ENCODE assay signal across 1 cellular context in the genomic region with DNA sequence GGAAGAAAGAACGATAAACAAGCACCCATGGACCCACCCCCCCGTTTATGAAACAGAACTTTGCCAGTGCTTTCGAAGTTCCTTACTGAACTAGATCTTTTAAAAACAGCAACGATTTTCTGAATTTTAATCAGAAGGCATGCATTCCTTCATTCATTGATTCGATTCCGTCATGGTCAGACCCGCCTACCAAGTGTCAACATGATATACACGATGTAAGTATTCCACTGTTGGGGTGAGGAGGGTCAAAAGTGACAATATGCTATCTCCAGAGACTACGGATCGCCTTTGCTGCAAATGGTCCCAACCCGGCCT.
TF ChIP-seq lines count a peak whose summit lies in the region.

No MANE protein-coding gene starts in this region.

TF ChIP-seq in H1, 55 proteins besides CTCF, POLR2A, EP300 and RAD21 (continued from another document):
- TF ChIP-seq E2F6 (IDR thresholded peaks at IDR 0.05) (no peak), CBX5 (IDR thresholded peaks at IDR 0.05; ENCODE audit: low read depth, low read length) (no peak), TCF12 (IDR thresholded peaks at IDR 0.05; ENCODE audit: low read depth, low read length) (no peak), SUZ12 (IDR thresholded peaks at IDR 0.05; ENCODE audit: low read length) (no peak), GABPA (IDR thresholded peaks at IDR 0.05; ENCODE audit: borderline replicate concordance, insufficient read depth, low read length) (no peak), ZNF274 (IDR thresholded peaks at IDR 0.05; ENCODE audit: borderline replicate concordance, extremely low read depth, low read length) (no peak), NRF1 (IDR thresholded peaks at IDR 0.05; ENCODE audit: low read depth, low read length) (no peak), SRF (IDR thresholded peaks at IDR 0.05; ENCODE audit: low read depth, low read length) (no peak)
- TF ChIP-seq, protein P1, sequence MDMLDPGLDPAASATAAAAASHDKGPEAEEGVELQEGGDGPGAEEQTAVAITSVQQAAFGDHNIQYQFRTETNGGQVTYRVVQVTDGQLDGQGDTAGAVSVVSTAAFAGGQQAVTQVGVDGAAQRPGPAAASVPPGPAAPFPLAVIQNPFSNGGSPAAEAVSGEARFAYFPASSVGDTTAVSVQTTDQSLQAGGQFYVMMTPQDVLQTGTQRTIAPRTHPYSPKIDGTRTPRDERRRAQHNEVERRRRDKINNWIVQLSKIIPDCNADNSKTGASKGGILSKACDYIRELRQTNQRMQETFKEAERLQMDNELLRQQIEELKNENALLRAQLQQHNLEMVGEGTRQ (IDR thresholded peaks at IDR 0.05; ENCODE audit: low read length): no peak
TF ChIP-seq in H1: peak in this region for 0.
